Comparison of ENCODE assay signal across 23 cellular contexts in the genomic region with DNA sequence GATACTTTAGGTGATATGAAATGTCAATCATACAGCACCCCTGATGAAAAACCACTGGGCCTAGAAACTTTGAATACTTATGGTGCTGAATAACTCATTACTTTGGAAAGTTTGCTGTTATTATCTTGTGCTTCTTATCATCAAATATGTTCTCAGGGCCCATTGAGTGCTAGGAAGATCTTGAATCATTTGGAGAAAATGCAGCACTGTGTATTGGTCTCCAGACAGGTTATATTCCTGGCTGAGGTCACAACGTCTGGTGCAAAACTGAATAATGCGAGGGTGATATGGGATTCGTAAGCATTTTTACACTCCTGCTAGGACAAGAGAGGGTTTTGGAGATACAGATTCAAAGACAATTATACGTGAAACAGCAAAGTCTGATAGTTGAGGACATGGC.
DNase-seq lines count a peak whose midpoint lies in the region; ATAC-seq, FAIRE-seq and TF ChIP-seq lines count a peak whose summit lies in the region.
"Had no signal": no experiment of that assay in that cellular context is flagged by ENCODE, and none has a peak within 500 bp of the region (broad histone marks: within the 10 kb centered on the region; RNA-seq: fewer than 3 reads in every experiment).

No MANE protein-coding gene starts in this region.

- H2AFZ ChIP-seq in PC-3 (ENCODE audit: low read length) (no peak overlapping the region), neuronal stem cell (ENCODE audit: low read length) (no peak overlapping the region)
- H2AFZ ChIP-seq: GM23338 had no signal

- intact Hi-C loops in PC-3 (cut with micrococcal nuclease), result no loop called here
- intact Hi-C loops in CD14-positive monocyte (cut with micrococcal nuclease), result no loop called here

- peaks cover 27% of the 10 kb centered on the region for H3K4me1 ChIP-seq in A549
- H3K4me1 ChIP-seq in PC-3 (ENCODE audit: insufficient read depth, low read length), result peaks cover 19% of the 10 kb centered on the region
- H3K4me1 ChIP-seq in mesendoderm (ENCODE audit: control insufficient read depth, low read depth, low read length), result peaks cover 9% of the 10 kb centered on the region
- no peaks in the 10 kb centered on the region for H3K4me1 ChIP-seq in neuronal stem cell (ENCODE audit: control insufficient read depth in 2 of 2, insufficient read depth in 1 of 2, low read depth in 1 of 2, low read length in 2 of 2)

- POLR2A ChIA-PET in A549 (lab: Yijun Ruan, JAX) (no interaction called here), PC-3 (lab: Charles Lee; ENCODE audit: unreplicated experiment) (no interaction called here)

- H2AK5ac ChIP-seq in mesendoderm (ENCODE audit: low read length) (peak overlapping the region; percentile 50), neuronal stem cell (ENCODE audit: low read depth, low read length) (no peak overlapping the region)

- no peak overlapping the region; a peak in 1 of 6 replicates for H3K27ac ChIP-seq in A549
- H3K27ac ChIP-seq in PC-3 (ENCODE audit: low read length), result peak overlapping the region; percentile 32
- H3K27ac ChIP-seq in brain microvascular endothelial cell, result peak overlapping the region; percentile 50
- peak overlapping the region; percentile 69 for H3K27ac ChIP-seq in mesendoderm (ENCODE audit: low read depth, low read length)
- no peak overlapping the region for H3K27ac ChIP-seq in neuronal stem cell (replicated peaks; ENCODE audit: low read length)
- H3K27ac ChIP-seq: BLaER1 treated with 17β-estradiol and CSF1 and Interleukin-3, amounts not matched to agents 10 nM and 100 nM; HL-60 had no signal

- H3K4me3 ChIP-seq in A549 (no peak overlapping the region), PC-3 (ENCODE audit: low read length) (no peak overlapping the region), brain microvascular endothelial cell (ENCODE audit: low read depth, low read length) (no peak overlapping the region), mesendoderm (ENCODE audit: low read length) (no peak overlapping the region), neuronal stem cell (ENCODE audit: low read length in 2 of 2) (no peak overlapping the region)
- H3K4me3 ChIP-seq: BLaER1 treated with 17β-estradiol and CSF1 and Interleukin-3, amounts not matched to agents 10 nM and 100 nM; GM12878; GM23338 had no signal

- in situ Hi-C loops in brain microvascular endothelial cell (cut with HindIII; ENCODE audit: low pct_ligation_motif_present, low sequenced_read_pairs), result no loop called here

- peaks cover 19% of the 10 kb centered on the region for H3K4me1 Mint-ChIP-seq in type B pancreatic cell (ENCODE audit: unreplicated experiment)
- H3K4me1 Mint-ChIP-seq in CD14-positive monocyte, result no peaks in the 10 kb centered on the region
- H3K4me1 Mint-ChIP-seq: B cell; CD4-positive, CD25-positive, alpha-beta regulatory T cell; CD8-positive, alpha-beta memory T cell had no signal

- no peak overlapping the region for H3K4me3 Mint-ChIP-seq in type B pancreatic cell
- no peak overlapping the region for H3K4me3 Mint-ChIP-seq in CD14-positive monocyte
- H3K4me3 Mint-ChIP-seq: B cell; CD4-positive, CD25-positive, alpha-beta regulatory T cell; CD8-positive, alpha-beta memory T cell; GM23338; HFFc6 had no signal

- H3F3A ChIP-seq in PC-3 (ENCODE audit: low read length, unreplicated experiment), result no peaks in the 10 kb centered on the region

- H3K23ac ChIP-seq in mesendoderm (ENCODE audit: low read length), result no peak overlapping the region
- H3K23ac ChIP-seq in neuronal stem cell (ENCODE audit: low read depth, low read length, poor library complexity), result no peak overlapping the region

- no peaks in the 10 kb centered on the region for H4K20me1 ChIP-seq in PC-3 (ENCODE audit: low read length)
- H4K20me1 ChIP-seq: BLaER1 treated with 17β-estradiol and CSF1 and Interleukin-3, amounts not matched to agents 10 nM and 100 nM had no signal

- H3K18ac ChIP-seq in mesendoderm (ENCODE audit: low read length), result peak overlapping the region; percentile 45
- H3K18ac ChIP-seq in neuronal stem cell (ENCODE audit: low read length), result no peak overlapping the region

- H3K9me3 Mint-ChIP-seq in type B pancreatic cell (peaks cover 5% of the 10 kb centered on the region), CD14-positive monocyte (peaks cover 0 to 5% (median 1%) of the 10 kb centered on the region in 7 donors)
- H3K9me3 Mint-ChIP-seq: GM23338, HFFc6 had no signal

- H2BK15ac ChIP-seq in mesendoderm (replicated peaks; ENCODE audit: low read depth), result peak overlapping the region; percentile 94
- no peak overlapping the region for H2BK15ac ChIP-seq in neuronal stem cell (ENCODE audit: low read length)

- DNase-seq in A549 (ENCODE audit: low read depth in 1 of 2, low spot score in 1 of 2) (no peak), PC-3 (no peak), brain microvascular endothelial cell (no peak), mesendoderm (peak; percentile 47), type B pancreatic cell (ENCODE audit: extremely low spot score, unreplicated experiment) (no peak), CD14-positive monocyte (ENCODE audit: low spot score) (no peak), cerebellum (ENCODE audit: low spot score) (no peak), neuronal stem cell (ENCODE audit: low spot score) (no peak)
- DNase-seq: 8988T; CD4-positive, CD25-positive, alpha-beta regulatory T cell; CD8-positive, alpha-beta memory T cell; COR-L47; DMS 273 treated with DMSO at 0.1 percent for 48 hours; DMS53; DND-41; H7 had no signal

- H3K79me2 ChIP-seq in PC-3 (ENCODE audit: low read length) (no peaks in the 10 kb centered on the region), mesendoderm (ENCODE audit: control insufficient read depth, insufficient read depth, low read length) (no peaks in the 10 kb centered on the region)

- H3K4me2 ChIP-seq in A549 (peak overlapping the region; percentile 49; the same call in 2 of the 3 replicates), PC-3 (ENCODE audit: low read length) (no peak overlapping the region), mesendoderm (ENCODE audit: low read length) (no peak overlapping the region), neuronal stem cell (ENCODE audit: insufficient read depth, low read length, poor library complexity, severe bottlenecking) (no peak overlapping the region)
- H3K4me2 ChIP-seq: GM23338 had no signal

- no peak overlapping the region for H2BK12ac ChIP-seq in neuronal stem cell (ENCODE audit: low read length)

- H3K27ac Mint-ChIP-seq in type B pancreatic cell (no peak overlapping the region), CD14-positive monocyte (no peak overlapping the region)
- H3K27ac Mint-ChIP-seq: B cell; CD4-positive, CD25-positive, alpha-beta regulatory T cell; GM23338 had no signal

- H2BK5ac ChIP-seq in mesendoderm (ENCODE audit: low read length), result peak overlapping the region; percentile 87
- no peak overlapping the region for H2BK5ac ChIP-seq in neuronal stem cell (ENCODE audit: low read length)

- no TSS peak for BruUV-seq in PC-3 (replicated peaks; lab: Mats Ljungman, UMichigan)

- CTCF ChIA-PET in A549 (lab: Yijun Ruan, JAX), result interaction anchor here (1.7 kb wide), 1 partner anchor 25 kb away, joined by 3 read pairs; no protein-coding TSS in a partner anchor
- CTCF ChIA-PET in PC-3 (lab: Charles Lee), result no interaction called here

- no peak for TF ChIP-seq POLR2A in A549 (IDR thresholded peaks at IDR 0.05; ENCODE audit: low read length)

- peaks cover 9% of the 10 kb centered on the region for H3K9me3 ChIP-seq in A549
- no peaks in the 10 kb centered on the region for H3K9me3 ChIP-seq in PC-3 (ENCODE audit: low read length)
- H3K9me3 ChIP-seq in neuronal stem cell (replicated peaks in 1 of 2; ENCODE audit: control insufficient read depth in 2 of 2, insufficient read depth in 1 of 2, low read depth in 1 of 2, low read length in 2 of 2), result no peaks in the 10 kb centered on the region

- no peak overlapping the region for H4K5ac ChIP-seq in mesendoderm (ENCODE audit: low read length)

- H3K56ac ChIP-seq in mesendoderm (ENCODE audit: low read length), result peak overlapping the region; percentile 57

- TF ChIP-seq CTCF in A549 (IDR thresholded peaks at IDR 0.05) (no peak), PC-3 (conservative IDR thresholded peaks at IDR 0.05; ENCODE audit: low read depth, low read length) (no peak), brain microvascular endothelial cell (IDR thresholded peaks at IDR 0.05; ENCODE audit: low read depth, low read length, missing control alignments) (no peak), type B pancreatic cell (conservative IDR thresholded peaks at IDR 0.05) (no peak), CD14-positive monocyte (IDR thresholded peaks at IDR 0.05) (no peak)

- no peak for ATAC-seq in A549
- ATAC-seq in PC-3, result no peak
- ATAC-seq: GM12878, GM23338, HCT116 had no signal

- WGBS in A549 (ENCODE audit: missing lambda C conversion rate), result 90% methylated on average over 4 of the region's 4 CpGs
- WGBS in mesendoderm (ENCODE audit: extremely low coverage, insufficient coverage, low lambda C conversion rate), result no CpG with 5 or more reads among the region's 4 CpGs
- WGBS in neuronal stem cell (ENCODE audit: extremely low coverage in 2 of 2, insufficient read length in 2 of 2, insufficient replicate concordance in 1 of 2), 2 donors, result no CpG with 5 or more reads among the region's 4 CpGs

- H2BK120ac ChIP-seq in mesendoderm (ENCODE audit: low read depth, low read length) (peak overlapping the region; percentile 23), neuronal stem cell (ENCODE audit: low read depth, low read length) (no peak overlapping the region)

- H3K4ac ChIP-seq in mesendoderm (ENCODE audit: low read depth, low read length) (no peak overlapping the region), neuronal stem cell (ENCODE audit: low read length) (no peak overlapping the region)

- no peak for TF ChIP-seq EP300 in A549 (IDR thresholded peaks at IDR 0.05)

- H4K91ac ChIP-seq in neuronal stem cell (ENCODE audit: low read depth, low read length, poor library complexity), result no peak overlapping the region

- H3K14ac ChIP-seq in neuronal stem cell (ENCODE audit: low read length), result no peak overlapping the region

- no peak for TF ChIP-seq RAD21 in A549 (conservative IDR thresholded peaks at IDR 0.05 in 1 of 2, IDR thresholded peaks at IDR 0.05 in 1 of 2)

- no peak overlapping the region for H3K9ac ChIP-seq in PC-3 (ENCODE audit: low read length)
- no peak overlapping the region for H3K9ac ChIP-seq in mesendoderm (ENCODE audit: low read length)
- H3K9ac ChIP-seq in neuronal stem cell (ENCODE audit: low read depth, low read length, poor library complexity), result no peak overlapping the region
- H3K9ac ChIP-seq: BLaER1 treated with 17β-estradiol and CSF1 and Interleukin-3, amounts not matched to agents 10 nM and 100 nM had no signal

- H3K36me3 ChIP-seq in PC-3 (ENCODE audit: low read depth, low read length) (no peaks in the 10 kb centered on the region), brain microvascular endothelial cell (replicated peaks) (no peaks in the 10 kb centered on the region), mesendoderm (ENCODE audit: control insufficient read depth, insufficient read depth, low read length) (no peaks in the 10 kb centered on the region), neuronal stem cell (replicated peaks in 1 of 2; ENCODE audit: control insufficient read depth in 2 of 2, insufficient read depth in 2 of 2, low read length in 2 of 2) (no peaks in the 10 kb centered on the region)
- H3K36me3 ChIP-seq: BLaER1 treated with 17β-estradiol and CSF1 and Interleukin-3, amounts not matched to agents 10 nM and 100 nM had no signal

- no peaks in the 10 kb centered on the region for H3K9me2 ChIP-seq in PC-3 (replicated peaks; ENCODE audit: low read length)

- H3K27me3 ChIP-seq in PC-3 (ENCODE audit: low read length), result no peaks in the 10 kb centered on the region
- H3K27me3 ChIP-seq in brain microvascular endothelial cell (replicated peaks), result no peaks in the 10 kb centered on the region
- H3K27me3 ChIP-seq in mesendoderm (ENCODE audit: insufficient read depth, low read length, poor library complexity), result no peaks in the 10 kb centered on the region
- no peaks in the 10 kb centered on the region for H3K27me3 ChIP-seq in neuronal stem cell (ENCODE audit: control insufficient read depth in 3 of 3, insufficient read depth in 3 of 3, low read depth in 1 of 3, low read length in 3 of 3)
- H3K27me3 ChIP-seq: BLaER1 treated with 17β-estradiol and CSF1 and Interleukin-3, amounts not matched to agents 10 nM and 100 nM had no signal

- H3K79me1 ChIP-seq in mesendoderm (ENCODE audit: low read length) (no peaks in the 10 kb centered on the region), neuronal stem cell (ENCODE audit: low read depth, low read length) (no peaks in the 10 kb centered on the region)

- FAIRE-seq in A549 (lab: Jason Lieb, UNC), result no peak
- FAIRE-seq: GM12878 had no signal

- H4K8ac ChIP-seq in mesendoderm (ENCODE audit: low read depth, low read length), result no peak overlapping the region
- H4K8ac ChIP-seq in neuronal stem cell (ENCODE audit: low read depth, low read length), result no peak overlapping the region

- peaks cover 5% of the 10 kb centered on the region for H3K36me3 Mint-ChIP-seq in type B pancreatic cell
- no peaks in the 10 kb centered on the region for H3K36me3 Mint-ChIP-seq in CD14-positive monocyte
- H3K36me3 Mint-ChIP-seq: CD4-positive, CD25-positive, alpha-beta regulatory T cell; CD8-positive, alpha-beta memory T cell had no signal

- H3K27me3 Mint-ChIP-seq in type B pancreatic cell (peaks cover 6% of the 10 kb centered on the region), CD14-positive monocyte (ENCODE audit: low read depth in 3 of 3) (peaks cover 0 to 2% (median 0%) of the 10 kb centered on the region in 3 donors)
- H3K27me3 Mint-ChIP-seq: B cell had no signal

Comparison
In these comparisons a context has a peak if more than half of its experiments do, and no peak if none do; other contexts are left out.
1. H3K27ac ChIP-seq: peak in PC-3 (single experiment), brain microvascular endothelial cell (single experiment) and mesendoderm (single experiment); none in A549 (0 of 2) and neuronal stem cell (single experiment).